ENCODE assay signal across 8 cellular contexts in the genomic region with DNA sequence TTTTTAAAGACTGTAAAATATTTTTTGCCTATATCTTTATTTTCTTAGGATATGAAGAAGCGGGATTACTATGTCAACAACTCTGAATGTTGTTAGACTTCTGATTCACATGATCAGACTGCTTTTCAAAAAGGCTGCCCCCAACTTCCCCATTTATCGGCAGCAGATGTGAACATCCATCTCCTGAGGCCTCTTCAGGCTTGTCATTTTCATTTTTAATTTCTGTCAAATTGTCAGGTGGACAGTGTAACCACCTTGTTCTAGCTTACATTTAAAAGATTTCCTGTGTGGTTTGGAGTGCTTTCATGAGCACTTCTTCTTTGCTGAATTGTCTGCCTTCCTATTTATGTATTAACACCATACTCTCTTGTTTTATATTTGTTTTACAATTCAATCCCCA.
DNase-seq lines count a peak whose midpoint lies in the region; ATAC-seq and TF ChIP-seq lines count a peak whose summit lies in the region.

No MANE protein-coding gene starts in this region.

- no peak overlapping the region for H3K9ac ChIP-seq in neural progenitor cell

- H3K27ac ChIP-seq in brain microvascular endothelial cell (no peak overlapping the region), upper lobe of right lung (no peak overlapping the region), neural progenitor cell (no peak overlapping the region)

- DNase-seq in Kasumi-1 (lab: John Stamatoyannopoulos, UW): peak; percentile 54 to 64
- peak; percentile 64 for DNase-seq in medulla oblongata (ENCODE audit: extremely low spot score)
- DNase-seq in brain microvascular endothelial cell: no peak
- DNase-seq in upper lobe of right lung: no peak
- no peak for DNase-seq in neural progenitor cell (ENCODE audit: low spot score)
- no peak for DNase-seq in middle frontal gyrus (ENCODE audit: extremely low spot score, low spot score)

- H2AFZ ChIP-seq in neural progenitor cell (replicated peaks): no peak overlapping the region

- H4K20me1 ChIP-seq in neural progenitor cell (ENCODE audit: low read depth): no peaks in the 10 kb centered on the region

- H3K9me3 Mint-ChIP-seq in neural progenitor cell: no peaks in the 10 kb centered on the region

- H3K36me3 Mint-ChIP-seq in neural progenitor cell: peaks cover 12% of the 10 kb centered on the region

- TF ChIP-seq CTCF in brain microvascular endothelial cell (IDR thresholded peaks at IDR 0.05; ENCODE audit: low read depth, low read length, missing control alignments) (no peak), upper lobe of right lung (IDR thresholded peaks at IDR 0.05) (no peak), neural progenitor cell (IDR thresholded peaks at IDR 0.05) (no peak)

- no peaks in the 10 kb centered on the region for H3K27me3 Mint-ChIP-seq in neural progenitor cell (ENCODE audit: insufficient read depth, low read depth)

- no peak overlapping the region for H3K27ac Mint-ChIP-seq in neural progenitor cell

- H3K36me3 ChIP-seq in brain microvascular endothelial cell (replicated peaks) (peaks cover 12% of the 10 kb centered on the region), upper lobe of right lung (no peaks in the 10 kb centered on the region), neural progenitor cell (no peaks in the 10 kb centered on the region)

- H3K4me1 ChIP-seq in upper lobe of right lung (peaks cover 3% of the 10 kb centered on the region), neural progenitor cell (no peaks in the 10 kb centered on the region)

- H3F3A ChIP-seq in neural progenitor cell (ENCODE audit: low read depth): no peaks in the 10 kb centered on the region

- H3K4me1 Mint-ChIP-seq in neural progenitor cell: peaks cover 19% of the 10 kb centered on the region

- in situ Hi-C loops in brain microvascular endothelial cell (cut with HindIII; ENCODE audit: low pct_ligation_motif_present, low sequenced_read_pairs): no loop called here

- H3K79me2 ChIP-seq in neural progenitor cell (ENCODE audit: low read depth): no peaks in the 10 kb centered on the region

- H3K9me3 ChIP-seq in upper lobe of right lung: no peaks in the 10 kb centered on the region
- no peaks in the 10 kb centered on the region for H3K9me3 ChIP-seq in neural progenitor cell (ENCODE audit: low read depth)

- no peak overlapping the region for H3K4me3 Mint-ChIP-seq in neural progenitor cell

- H3K27me3 ChIP-seq in brain microvascular endothelial cell (replicated peaks) (no peaks in the 10 kb centered on the region), upper lobe of right lung (no peaks in the 10 kb centered on the region), neural progenitor cell (no peaks in the 10 kb centered on the region)

- H3K4me3 ChIP-seq in brain microvascular endothelial cell (ENCODE audit: low read depth, low read length): no peak overlapping the region
- H3K4me3 ChIP-seq in upper lobe of right lung: no peak overlapping the region
- H3K4me3 ChIP-seq in neural progenitor cell: no peak overlapping the region

- peak; percentile 79 for ATAC-seq in GM18873 (IDR thresholded peaks at IDR 0.05; ENCODE audit: low FRiP score, unreplicated experiment)
- peak; percentile 75 for ATAC-seq in HG02623 (IDR thresholded peaks at IDR 0.05; ENCODE audit: unreplicated experiment)
- no peak for ATAC-seq in upper lobe of right lung

- H3K4me2 ChIP-seq in neural progenitor cell: no peak overlapping the region

- intact Hi-C loops in upper lobe of right lung (cut with DNase I): no loop called here

Comparison
In these comparisons a context has a peak if more than half of its experiments do, and no peak if none do; other contexts are left out.
1. DNase-seq: peak in Kasumi-1 (2 of 2) and medulla oblongata (single experiment); none in brain microvascular endothelial cell (single experiment), upper lobe of right lung (single experiment), neural progenitor cell (single experiment) and middle frontal gyrus (single experiment).